ENCODE assay signal across 8 cellular contexts in the genomic region with DNA sequence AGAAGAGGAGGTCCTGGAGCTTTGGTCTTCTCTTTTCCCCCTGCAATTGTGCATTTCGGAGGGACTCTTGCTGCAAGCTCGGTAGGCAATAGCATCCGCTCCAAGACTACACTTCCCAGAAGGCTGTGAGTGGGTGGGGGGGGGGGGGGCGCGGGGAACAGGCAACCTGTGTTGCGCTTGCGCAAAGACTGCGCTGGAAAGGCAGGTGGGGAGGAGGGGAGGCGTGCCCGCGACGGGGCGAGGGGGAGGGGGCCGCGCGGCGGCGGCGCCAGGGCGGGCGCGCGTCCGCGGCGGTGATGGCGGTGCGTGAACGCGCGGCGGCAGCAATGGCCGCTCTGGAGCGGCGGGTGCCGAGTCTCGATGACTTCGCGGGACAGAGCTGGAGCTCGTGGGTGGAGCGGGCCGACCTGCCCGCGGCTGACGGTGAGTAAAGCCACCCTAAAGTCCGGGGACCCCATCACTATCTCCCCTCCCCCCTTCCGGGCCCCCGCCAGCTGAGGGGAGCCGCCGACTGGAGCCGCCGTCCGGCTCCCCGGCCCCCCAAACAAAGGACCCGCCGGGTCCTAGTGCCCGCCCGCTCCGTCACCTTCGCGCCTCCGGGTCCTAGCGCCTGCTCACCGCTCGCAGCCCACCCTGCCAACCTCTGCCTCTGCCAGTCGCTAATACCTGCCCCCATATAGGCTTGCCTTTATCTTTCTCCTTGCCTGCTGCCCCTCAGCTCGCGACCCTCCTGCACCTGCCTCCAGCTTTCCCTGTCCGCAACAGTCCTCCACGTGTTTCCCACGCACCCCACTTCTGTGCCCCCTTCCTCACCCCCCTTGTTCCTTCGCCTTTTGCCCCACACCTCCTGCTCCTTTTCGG. TPM values are rescaled to one million over a fixed set of nuclear protein-coding genes. Genes with fewer than 3 reads are reported as not detected.
DNase-seq lines count a peak whose midpoint lies in the region; ATAC-seq, FAIRE-seq and TF ChIP-seq lines count a peak whose summit lies in the region.

A gene with protein sequence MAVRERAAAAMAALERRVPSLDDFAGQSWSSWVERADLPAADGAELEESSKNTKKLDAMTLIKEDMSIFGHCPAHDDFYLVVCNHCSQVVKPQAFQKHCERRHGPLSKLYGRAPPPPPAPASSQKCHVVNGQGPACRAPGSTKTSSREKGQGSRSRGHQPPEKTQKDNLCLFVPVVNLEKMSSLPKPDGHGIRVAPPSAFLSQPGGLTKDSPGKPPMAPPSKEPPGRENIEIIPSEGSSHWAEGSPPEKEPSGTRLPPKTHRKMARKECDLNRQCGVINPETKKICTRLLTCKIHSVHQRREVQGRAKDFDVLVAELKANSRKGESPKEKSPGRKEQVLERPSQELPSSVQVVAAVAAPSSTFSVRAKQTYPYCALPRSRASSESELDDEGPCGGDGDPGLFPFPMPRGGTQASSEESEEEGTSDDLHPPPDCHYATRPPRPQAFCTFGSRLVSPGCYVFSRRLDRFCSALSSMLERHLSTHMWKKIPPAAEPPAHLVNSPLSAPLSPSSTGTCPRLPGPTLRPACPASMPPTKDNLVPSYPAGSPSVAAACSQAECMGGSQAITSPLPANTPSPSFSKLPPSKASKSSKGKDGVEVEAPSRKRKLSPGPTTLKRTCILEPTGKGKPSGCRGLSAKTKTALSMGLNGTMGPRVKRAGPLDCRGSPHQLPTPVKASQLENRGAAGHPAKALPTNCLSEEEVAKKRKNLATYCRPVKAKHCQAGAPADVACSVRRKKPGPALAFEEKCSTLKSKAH (plus strand): TSS at position 248 of the 861 bp plus-strand sequence. CDS start 49 bp downstream, at position 297.

- H3K27me3 ChIP-seq in keratinocyte (ENCODE audit: control insufficient read depth, extremely low read depth, insufficient read depth, low read length), result peaks cover 23% of the 10 kb centered on the region

- TF ChIP-seq CTCF in AG09309 (IDR thresholded peaks at IDR 0.05; ENCODE audit: control insufficient read depth, insufficient read depth, low read depth, low read length, missing control alignments) (no peak), keratinocyte (optimal IDR thresholded peaks at IDR 0.05 in 1 of 3, IDR thresholded peaks at IDR 0.05 in 1 of 3, conservative IDR thresholded peaks at IDR 0.05 in 1 of 3; ENCODE audit: extremely low read depth in 1 of 3, insufficient read depth in 2 of 3, low read length in 3 of 3) (no peak)

- FAIRE-seq in keratinocyte (lab: Jason Lieb, UNC), result no peak

- DNase-seq in AG09309 (ENCODE audit: low read depth), result peak; percentile 57
- peak; percentile 94 for DNase-seq in NCI-H345 (lab: John Stamatoyannopoulos, UW)
- peak; percentile 83 for DNase-seq in activated CD4-positive, CD25-positive, alpha-beta regulatory T cell treated with anti-CD3 and anti-CD28 coated beads, Interleukin-2, amount 50 U/mL, for 16 hours (ENCODE audit: low read depth, low spot score)
- DNase-seq in caudate nucleus (lab: John Stamatoyannopoulos, UW), result peak; percentile 67 to 98 (median 91)
- DNase-seq in keratinocyte (ENCODE audit: low read depth, low spot score), result no peak
- DNase-seq in stimulated activated CD4-positive, alpha-beta T cell treated with anti-CD3 and anti-CD28 coated beads, Interleukin-12 subunit alpha, Interleukin-12 subunit beta, amount 100 ng/mL, for 48 hours (ENCODE audit: low read depth in 2 of 3, low spot score in 1 of 3), result peak; percentile 80 to 89 (median 86)

- peaks cover 11% of the 10 kb centered on the region for H3K4me1 ChIP-seq in keratinocyte (ENCODE audit: control insufficient read depth, extremely low read depth, insufficient read depth, low read length)

- H3K9ac ChIP-seq in keratinocyte (ENCODE audit: control insufficient read depth, extremely low read depth, insufficient read depth, low read length), result peak within 1 kb of the TSS; percentile 82

- no peaks in the 10 kb centered on the region for H4K20me1 ChIP-seq in keratinocyte (ENCODE audit: control insufficient read depth, extremely low read depth, insufficient read depth, low read length)

- dilution Hi-C loops in keratinocyte (cut with MboI; ENCODE audit: extremely low pct_ligation_motif_present, low sequenced_read_pairs), result no loop called here

- peak; percentile 83 for ATAC-seq in GM19025 (IDR thresholded peaks at IDR 0.05; ENCODE audit: low read depth, unreplicated experiment)
- ATAC-seq in HG03196 (IDR thresholded peaks at IDR 0.05; ENCODE audit: unreplicated experiment), result peak; percentile 61

- peak within 1 kb of the TSS; percentile 96 for H3K27ac ChIP-seq in caudate nucleus (ENCODE audit: low read depth, low read length)
- peak within 1 kb of the TSS; percentile 77 for H3K27ac ChIP-seq in keratinocyte (ENCODE audit: control insufficient read depth, insufficient read depth, low read length)

- H3K4me2 ChIP-seq in keratinocyte (ENCODE audit: control insufficient read depth, extremely low read depth, insufficient read depth, low read depth, low read length), result peak within 1 kb of the TSS; percentile 94

- H3K4me3 ChIP-seq in AG09309 (ENCODE audit: control insufficient read depth, low read depth, low read length), result peak within 1 kb of the TSS; percentile 85
- H3K4me3 ChIP-seq in keratinocyte (ENCODE audit: control insufficient read depth in 2 of 3, extremely low read depth in 1 of 3, insufficient read depth in 2 of 3, low read depth in 1 of 3, low read length in 3 of 3), result peak within 1 kb of the TSS; percentile 76 to 80 (median 77)

- no peaks in the 10 kb centered on the region for H3K9me3 ChIP-seq in keratinocyte (ENCODE audit: control insufficient read depth, low read depth, low read length)

- peaks cover 4% of the 10 kb centered on the region for H3K9me1 ChIP-seq in keratinocyte (ENCODE audit: control insufficient read depth, extremely low read depth, insufficient read depth, low read length)

- H3K79me2 ChIP-seq in keratinocyte (ENCODE audit: control insufficient read depth, insufficient read depth, low read length), result peaks cover 5% of the 10 kb centered on the region

- H3K36me3 ChIP-seq in keratinocyte (ENCODE audit: control insufficient read depth in 2 of 2, extremely low read depth in 1 of 2, insufficient read depth in 2 of 2, low read length in 2 of 2), result peaks cover 4 to 6% of the 10 kb centered on the region in 2 experiments

- H2AFZ ChIP-seq in keratinocyte (ENCODE audit: control insufficient read depth, low read length), result peak within 1 kb of the TSS; percentile 85

RNA-seq across cellular contexts. Expression of the gene that starts here (rescaled TPM):
- polyA plus RNA-seq in keratinocyte, result 1.2 to 2.0 TPM (median 1.5 TPM) in 3 replicates
- 1.2 TPM for polyA plus RNA-seq in keratinocyte (2011; ENCODE audit: low read depth)
- 0.51 and 1.2 TPM in 2 replicates for polyA plus RNA-seq in keratinocyte (2011; cell fraction: cytosol; rRNA removed)
- polyA plus RNA-seq in keratinocyte (2011; cell fraction: nucleus; rRNA removed), result 3.9 and 5.1 TPM in 2 replicates
- 1.9 and 2.4 TPM in 2 replicates for polyA plus RNA-seq in keratinocyte (2012; ENCODE audit: low replicate concordance)
- 0.59 to 1.8 TPM (median 0.93 TPM) in 3 replicates for polyA minus RNA-seq in keratinocyte
- polyA minus RNA-seq in keratinocyte (2011; cell fraction: cytosol; rRNA and poly(A)+ RNA removed), result 2.3 TPM
- 1.0 and 1.8 TPM in 2 replicates for polyA minus RNA-seq in keratinocyte (2011; cell fraction: nucleus; rRNA and poly(A)+ RNA removed)
